In the genomic region with DNA sequence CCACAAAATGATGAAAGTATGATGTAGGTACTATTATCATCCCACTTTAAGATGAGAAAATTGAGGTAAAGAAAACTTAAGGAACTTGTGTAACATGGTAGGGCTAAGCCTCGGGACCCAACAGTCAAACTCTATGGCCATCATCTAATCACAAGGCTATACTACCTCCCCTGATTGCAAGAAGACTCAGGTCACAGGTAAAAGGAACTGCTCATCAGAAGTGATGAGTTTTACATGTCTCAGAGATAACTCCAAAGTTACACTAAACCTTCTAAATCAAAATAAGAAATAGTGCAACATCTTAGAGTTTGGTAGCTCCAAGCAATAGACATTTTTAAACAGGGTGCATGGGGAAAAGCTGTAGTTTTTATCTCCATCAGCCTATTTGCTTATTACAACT, we compare ENCODE assay signal across 23 cellular contexts.
DNase-seq lines count a peak whose midpoint lies in the region; ATAC-seq and TF ChIP-seq lines count a peak whose summit lies in the region.
"Had no signal": no experiment of that assay in that cellular context is flagged by ENCODE, and none has a peak within 500 bp of the region (broad histone marks: within the 10 kb centered on the region; RNA-seq: fewer than 3 reads in every experiment).

No MANE protein-coding gene starts in this region.

- no peaks in the 10 kb centered on the region for H4K20me1 ChIP-seq in osteoblast (ENCODE audit: insufficient read depth, low read length)

- no peaks in the 10 kb centered on the region for H3K9me3 ChIP-seq in osteoblast (ENCODE audit: low read depth, low read length)
- no peaks in the 10 kb centered on the region for H3K9me3 ChIP-seq in thoracic aorta
- H3K9me3 ChIP-seq: body of pancreas, suprapubic skin had no signal

- H3K4me1 ChIP-seq in osteoblast (ENCODE audit: insufficient read depth, low read length): peaks cover 57% of the 10 kb centered on the region
- H3K4me1 ChIP-seq in thoracic aorta (ENCODE audit: control insufficient read depth in 1 of 2, low read depth in 2 of 2): peaks cover 56 to 98% of the 10 kb centered on the region in 2 donors

- intact Hi-C loops in dendritic cell treated with granulocyte-macrophage colony-stimulating factor and Interleukin-4, amounts not matched to agents 40 ng/mL and 50 ng/mL, for 4 days (cut with micrococcal nuclease): no loop called here

- no peaks in the 10 kb centered on the region for H3K79me2 ChIP-seq in osteoblast (ENCODE audit: insufficient read depth, low read length)

- H3K9me3 Mint-ChIP-seq in HFFc6: no peaks in the 10 kb centered on the region
- H3K9me3 Mint-ChIP-seq in dendritic cell treated with granulocyte-macrophage colony-stimulating factor and Interleukin-4, amounts not matched to agents 40 ng/mL and 50 ng/mL, for 4 days: no peaks in the 10 kb centered on the region
- H3K9me3 Mint-ChIP-seq: activated naive CD8-positive, alpha-beta T cell treated with anti-CD3 and anti-CD28 coated beads, Interleukin-2, amount 50 U/mL, for 24 hours; activated T-cell treated with anti-CD3 and anti-CD28 coated beads, Interleukin-2, amount 50 U/mL, for 72 hours; CD4-positive, alpha-beta memory T cell; stimulated activated memory B cell treated with anti-CD40 and anti-IgM and Interleukin-4, amounts not matched to agents 10 μg/mL and 1 μg/mL and 100 μg/mL, for 72 hours had no signal

- H3K4me3 Mint-ChIP-seq in HFFc6: no peak overlapping the region
- no peak overlapping the region for H3K4me3 Mint-ChIP-seq in dendritic cell treated with granulocyte-macrophage colony-stimulating factor and Interleukin-4, amounts not matched to agents 40 ng/mL and 50 ng/mL, for 4 days
- H3K4me3 Mint-ChIP-seq: activated naive CD8-positive, alpha-beta T cell treated with anti-CD3 and anti-CD28 coated beads, Interleukin-2, amount 50 U/mL, for 24 hours; B cell; CD4-positive, alpha-beta memory T cell; stimulated activated memory B cell treated with anti-CD40 and anti-IgM and Interleukin-4, amounts not matched to agents 10 μg/mL and 1 μg/mL and 100 μg/mL, for 72 hours had no signal

- H3K4me3 ChIP-seq in osteoblast (ENCODE audit: insufficient read depth, low read length) (no peak overlapping the region), thoracic aorta (no peak overlapping the region)
- H3K4me3 ChIP-seq: body of pancreas, SK-N-MC, skin epidermis, suprapubic skin had no signal

- H3K4me2 ChIP-seq in osteoblast (ENCODE audit: insufficient read depth, low read length): no peak overlapping the region

- H3K27me3 ChIP-seq in osteoblast (ENCODE audit: insufficient read depth, low read length): no peaks in the 10 kb centered on the region
- no peaks in the 10 kb centered on the region for H3K27me3 ChIP-seq in thoracic aorta (replicated peaks; ENCODE audit: insufficient read depth)
- H3K27me3 ChIP-seq: body of pancreas, suprapubic skin had no signal

- no peaks in the 10 kb centered on the region for H3K36me3 ChIP-seq in osteoblast (ENCODE audit: insufficient read depth, low read length)
- H3K36me3 ChIP-seq in thoracic aorta: no peaks in the 10 kb centered on the region
- H3K36me3 ChIP-seq: suprapubic skin had no signal

- no peak overlapping the region for H2AFZ ChIP-seq in osteoblast (ENCODE audit: low read length)

- no peak for DNase-seq in HFFc6
- no peak for DNase-seq in osteoblast (ENCODE audit: insufficient read length, low spot score, missing footprints)
- DNase-seq in thoracic aorta (ENCODE audit: low spot score): no peak
- no peak for DNase-seq in DMS153 (lab: John Stamatoyannopoulos, UW)
- no peak for DNase-seq in AG20443 (ENCODE audit: low spot score)
- DNase-seq in NCI-H1048 (lab: John Stamatoyannopoulos, UW): no peak
- DNase-seq: activated CD4-positive, alpha-beta T cell treated with anti-CD3 and anti-CD28 coated beads, Interleukin-2, amount 50 U/mL, for 4 hours; activated CD4-positive, CD25-positive, alpha-beta regulatory T cell; activated naive CD4-positive, alpha-beta T cell; activated naive CD8-positive, alpha-beta T cell treated with anti-CD3 and anti-CD28 coated beads, Interleukin-2, amount 50 U/mL, for 24 hours; activated T-cell treated with anti-CD3 and anti-CD28 coated beads, Interleukin-2, amount 50 U/mL, for 72 hours; CD4-positive, alpha-beta memory T cell; NCI-H1417 treated with DMSO at 0.1 percent for 48 hours; NCI-H2081 had no signal

- ATAC-seq in thoracic aorta (ENCODE audit: insufficient number of reproducible peaks, low FRiP score, low read depth) (no peak), HG03108 (IDR thresholded peaks at IDR 0.05; ENCODE audit: unreplicated experiment) (no peak)
- ATAC-seq: activated naive CD8-positive, alpha-beta T cell treated with anti-CD3 and anti-CD28 coated beads, Interleukin-2, amount 50 U/mL, for 24 hours; activated T-cell treated with anti-CD3 and anti-CD28 coated beads, Interleukin-2, amount 50 U/mL, for 72 hours; body of pancreas; left lobe of liver; stimulated activated memory B cell treated with anti-CD40 and anti-IgM and Interleukin-4, amounts not matched to agents 10 μg/mL and 1 μg/mL and 100 μg/mL, for 72 hours had no signal

- H3K27ac ChIP-seq in osteoblast (ENCODE audit: low read depth, low read length): peak overlapping the region; percentile 88
- peak overlapping the region; percentile 60 to 83 for H3K27ac ChIP-seq in thoracic aorta
- H3K27ac ChIP-seq: SK-N-MC had no signal

- TF ChIP-seq CTCF in HFFc6 (IDR thresholded peaks at IDR 0.05) (no peak), osteoblast (IDR thresholded peaks at IDR 0.05; ENCODE audit: extremely low read depth, low read depth, low read length) (no peak), thoracic aorta (IDR thresholded peaks at IDR 0.05) (no peak)

- 0 out of 2 replicates have a peak, but pooled peaks cover 5% of the 10 kb centered on the region for H3K36me3 Mint-ChIP-seq in HFFc6 (ENCODE audit: low read depth)
- no peaks in the 10 kb centered on the region for H3K36me3 Mint-ChIP-seq in dendritic cell treated with granulocyte-macrophage colony-stimulating factor and Interleukin-4, amounts not matched to agents 40 ng/mL and 50 ng/mL, for 4 days (ENCODE audit: low read depth)
- H3K36me3 Mint-ChIP-seq: CD4-positive, alpha-beta memory T cell; stimulated activated memory B cell treated with anti-CD40 and anti-IgM and Interleukin-4, amounts not matched to agents 10 μg/mL and 1 μg/mL and 100 μg/mL, for 72 hours had no signal

- H3K27ac Mint-ChIP-seq in HFFc6: peak overlapping the region; percentile 95
- peak overlapping the region; percentile 82 for H3K27ac Mint-ChIP-seq in dendritic cell treated with granulocyte-macrophage colony-stimulating factor and Interleukin-4, amounts not matched to agents 40 ng/mL and 50 ng/mL, for 4 days
- H3K27ac Mint-ChIP-seq: activated naive CD8-positive, alpha-beta T cell treated with anti-CD3 and anti-CD28 coated beads, Interleukin-2, amount 50 U/mL, for 24 hours; activated T-cell treated with anti-CD3 and anti-CD28 coated beads, Interleukin-2, amount 50 U/mL, for 72 hours; B cell; stimulated activated memory B cell treated with anti-CD40 and anti-IgM and Interleukin-4, amounts not matched to agents 10 μg/mL and 1 μg/mL and 100 μg/mL, for 72 hours had no signal

- peaks cover 100% of the 10 kb centered on the region for H3K4me1 Mint-ChIP-seq in HFFc6 (ENCODE audit: low read depth)
- H3K4me1 Mint-ChIP-seq in dendritic cell treated with granulocyte-macrophage colony-stimulating factor and Interleukin-4, amounts not matched to agents 40 ng/mL and 50 ng/mL, for 4 days (ENCODE audit: low read depth): peaks cover 26% of the 10 kb centered on the region
- H3K4me1 Mint-ChIP-seq: CD4-positive, alpha-beta memory T cell had no signal

- H3K27me3 Mint-ChIP-seq in HFFc6 (ENCODE audit: insufficient read depth): no peaks in the 10 kb centered on the region
- H3K27me3 Mint-ChIP-seq in dendritic cell treated with granulocyte-macrophage colony-stimulating factor and Interleukin-4, amounts not matched to agents 40 ng/mL and 50 ng/mL, for 4 days: no peaks in the 10 kb centered on the region
- H3K27me3 Mint-ChIP-seq: B cell; CD4-positive, alpha-beta memory T cell; stimulated activated memory B cell treated with anti-CD40 and anti-IgM and Interleukin-4, amounts not matched to agents 10 μg/mL and 1 μg/mL and 100 μg/mL, for 72 hours had no signal
